ENCODE assay signal across 23 cellular contexts in genomic region chr10:89219512-89220218, GRCh38. TPM values are rescaled to one million over a fixed set of nuclear protein-coding genes. Genes with fewer than 3 reads are reported as not detected.
A peak's percentile ranks its signal among the peaks of the same experiment; 100 is the strongest.
DNase-seq lines count a peak whose midpoint lies in the region; ATAC-seq and TF ChIP-seq lines count a peak whose summit lies in the region.
"Had no signal": no experiment of that assay in that cellular context is flagged by ENCODE, and none has a peak within 500 bp of the region (broad histone marks: within the 10 kb centered on the region; RNA-seq: fewer than 3 reads in every experiment).

No MANE protein-coding gene starts in this region.

- peak overlapping the region; percentile 61; the same call in 1 of the 2 replicates for H3K27ac Mint-ChIP-seq in WTC11
- H3K27ac Mint-ChIP-seq: activated B cell treated with CpG ODN at 0.5 μM for 24 hours, HFFc6 had no signal

- no peak overlapping the region for H3K4me3 Mint-ChIP-seq in WTC11
- H3K4me3 Mint-ChIP-seq: activated B cell treated with CpG ODN at 0.5 μM for 24 hours; CD8-positive, alpha-beta memory T cell; HFFc6; neural crest cell had no signal

- peak; percentile 49 for ATAC-seq in WTC11
- no peak for ATAC-seq in HG03045 (IDR thresholded peaks at IDR 0.05; ENCODE audit: unreplicated experiment)
- ATAC-seq: left colon, psoas muscle had no signal

- DNase-seq in WTC11 (ENCODE audit: low spot score) (no peak), caudate nucleus (lab: John Stamatoyannopoulos, UW) (peak in 35 of 61 donors; percentile 9 to 68 (median 36)), superior temporal gyrus (ENCODE audit: extremely low spot score) (peak; percentile 74), SKM-1 (lab: John Stamatoyannopoulos, UW; ENCODE audit: unreplicated experiment) (no peak)
- no peak for DNase-seq in NK-92 treated with Interleukin-12 subunit alpha and Interleukin-12 subunit beta, amount 100 ng/mL, for 24 hours (lab: John Stamatoyannopoulos, UW)
- DNase-seq: activated B cell treated with CpG ODN at 0.5 μM for 24 hours; activated CD4-positive, alpha-beta T cell treated with anti-CD3 and anti-CD28 coated beads, Interleukin-2, amount 50 U/mL, for 48 hours; activated T-cell treated with anti-CD3 and anti-CD28 coated beads for 4 hours; amniotic stem cell; CD8-positive, alpha-beta memory T cell; DMS53; effector memory CD4-positive, alpha-beta T cell; GF-D8; HFFc6; left colon; NCI-H187 treated with DMSO at 0.1 percent for 48 hours; psoas muscle; T1000 had no signal

- H3K4me1 Mint-ChIP-seq in WTC11, result peaks cover 19% of the 10 kb centered on the region

- no peaks in the 10 kb centered on the region for H3K27me3 ChIP-seq in layer of hippocampus (ENCODE audit: control insufficient read depth, insufficient read depth, low read length)

- TF ChIP-seq CTCF in WTC11 (IDR thresholded peaks at IDR 0.05), result no peak

- no peaks in the 10 kb centered on the region for H3K27me3 Mint-ChIP-seq in WTC11 (ENCODE audit: low read depth)
- H3K27me3 Mint-ChIP-seq: activated B cell treated with CpG ODN at 0.5 μM for 24 hours had no signal

- peaks cover 3% of the 10 kb centered on the region; the same call in 1 of the 2 replicates for H3K36me3 Mint-ChIP-seq in WTC11

- H3K9me3 Mint-ChIP-seq in WTC11, result no peaks in the 10 kb centered on the region
- H3K9me3 Mint-ChIP-seq: activated B cell treated with CpG ODN at 0.5 μM for 24 hours; CD8-positive, alpha-beta memory T cell; HFFc6; neural crest cell had no signal

- POLR2A ChIA-PET in WTC11 (lab: Charles Lee), result no interaction called here

- peak overlapping the region; percentile 60 for H3K27ac ChIP-seq in caudate nucleus (ENCODE audit: low read depth, low read length)
- H3K27ac ChIP-seq in layer of hippocampus (ENCODE audit: low read depth, low read length), result peak overlapping the region; percentile 66
- H3K27ac ChIP-seq: KMS-11, psoas muscle had no signal

- CTCF ChIA-PET in WTC11 (lab: Charles Lee), result interaction anchor here (1.4 to 2.5 kb wide), 3 partner anchors 285 to 345 kb away, joined by 4 to 14 read pairs (median 5); no protein-coding TSS in a partner anchor

TF ChIP-seq in WTC11, 78 proteins besides CTCF, POLR2A, EP300 and RAD21:
- TF ChIP-seq PRDM15 (CRISPR knock-in tag; IDR thresholded peaks at IDR 0.05), result no peak

RNA-seq across cellular contexts. Expression of gene CH25H, which starts 12.5 kb away (rescaled TPM):
- total RNA-seq in WTC11 (2021), result 0.11 to 0.14 TPM in 2 of 3 replicates, not detected in the other
- total RNA-seq: activated B cell treated with CpG ODN at 0.5 μM for 24 hours; CD8-positive, alpha-beta memory T cell; HT1080; neural crest cell had no signal

RNA-seq across cellular contexts. Expression of gene LIPA, which starts 31.9 kb away (rescaled TPM):
- 32.9 to 47.3 TPM (median 37.8 TPM) in 3 replicates for total RNA-seq in WTC11 (2021)

Comparison
In these comparisons a context has a peak if more than half of its experiments do, and no peak if none do; other contexts are left out.
1. DNase-seq: peak in caudate nucleus (35 of 61) and superior temporal gyrus (single experiment); none in WTC11 (single experiment), SKM-1 (single experiment) and NK-92 treated with Interleukin-12 subunit alpha and Interleukin-12 subunit beta, amount 100 ng/mL, for 24 hours (single experiment).